8 cellular contexts compared by ENCODE assay signal in genomic region chr9:120531683-120532300, GRCh38.
DNase-seq lines count a peak whose midpoint lies in the region; ATAC-seq and TF ChIP-seq lines count a peak whose summit lies in the region.

No MANE protein-coding gene starts in this region.

- peak overlapping the region; percentile 45 for H3K27ac ChIP-seq in VCaP

- DNase-seq in DMS153 (lab: John Stamatoyannopoulos, UW) = peak; percentile 56
- no peak for DNase-seq in DMS153 treated with DMSO at 0.1 percent for 48 hours (lab: John Stamatoyannopoulos, UW; ENCODE audit: unreplicated experiment)
- DNase-seq in NCI-H1092 treated with DMSO at 0.1 percent for 48 hours (lab: John Stamatoyannopoulos, UW) = peak; percentile 36
- peak; percentile 66 for DNase-seq in iPS-NIHi11 (ENCODE audit: low spot score)
- no peak for DNase-seq in T-helper 1 cell
- no peak for DNase-seq in NCI-H446 treated with DMSO at 0.1 percent for 48 hours (lab: John Stamatoyannopoulos, UW)

- no peak for ATAC-seq in GM19328 (IDR thresholded peaks at IDR 0.05; ENCODE audit: unreplicated experiment)

- peak; percentile 81 for TF ChIP-seq CTCF in VCaP (conservative IDR thresholded peaks at IDR 0.05)

Comparison
In these comparisons a context has a peak if more than half of its experiments do, and no peak if none do; other contexts are left out.
1. DNase-seq: peak in DMS153 (single experiment), NCI-H1092 treated with DMSO at 0.1 percent for 48 hours (single experiment) and iPS-NIHi11 (single experiment); none in DMS153 treated with DMSO at 0.1 percent for 48 hours (single experiment), T-helper 1 cell (0 of 5) and NCI-H446 treated with DMSO at 0.1 percent for 48 hours (single experiment).